Comparison of ENCODE assay signal across 22 cellular contexts in the genomic region with DNA sequence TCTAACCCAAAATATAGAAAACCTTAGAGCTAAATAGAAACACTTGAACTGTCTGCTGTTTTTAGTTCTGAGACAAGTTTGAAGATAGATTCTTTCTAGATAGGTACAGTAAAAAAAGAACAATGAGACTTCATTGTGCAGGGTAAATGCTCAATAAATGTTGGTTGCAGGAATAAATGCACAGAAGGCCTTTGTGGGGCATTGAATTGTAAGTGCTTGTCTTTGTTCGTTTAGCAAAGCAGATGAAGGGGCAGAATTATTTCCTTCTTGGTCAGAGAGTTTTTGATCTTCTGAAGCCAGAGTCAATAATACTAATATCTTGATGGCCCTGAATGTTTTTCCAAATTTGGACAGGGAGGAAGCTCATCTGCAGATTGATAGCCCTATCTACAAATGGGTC.
"Had no signal": no experiment of that assay in that cellular context is flagged by ENCODE, and none has a peak within 500 bp of the region (broad histone marks: within the 10 kb centered on the region; RNA-seq: fewer than 3 reads in every experiment).

No MANE protein-coding gene starts in this region.

- H3K27me3 ChIP-seq: neural progenitor cell, neutrophil, right atrium auricular region, right lobe of liver, testis, thyroid gland, transverse colon, upper lobe of left lung, vagina had no signal

- H3K4me3 ChIP-seq: left lung, lung, neural progenitor cell, right atrium auricular region, right lobe of liver, smooth muscle cell, stomach, testis, thyroid gland, transverse colon, upper lobe of left lung, vagina had no signal

- H3K27ac ChIP-seq: left lung, neural progenitor cell, neutrophil, parathyroid adenoma, right atrium auricular region, right lobe of liver, stomach, testis, thyroid gland, transverse colon, upper lobe of left lung, vagina had no signal

- H3K9me3 ChIP-seq: left lung, neutrophil, right atrium auricular region, right lobe of liver, stomach, testis, thyroid gland, transverse colon, upper lobe of left lung, vagina had no signal

- H3K79me2 ChIP-seq: parathyroid adenoma had no signal

- DNase-seq: hippocampal formation; left colon; left lung; naive thymus-derived CD8-positive, alpha-beta T cell; occipital lobe; right lobe of liver; stimulated activated CD4-positive, alpha-beta T cell treated with anti-CD3 and anti-CD28 coated beads, Interleukin-1b, Interleukin-23, amount 100 ng/mL, for 48 hours; stimulated activated CD4-positive, alpha-beta T cell treated with anti-CD3 and anti-CD28 coated beads, Interleukin-4, amount 100 ng/mL, for 1 hour; stimulated activated naive B cell treated with anti-CD40 and anti-IgM and Interleukin-4, amounts not matched to agents 10 μg/mL and 1 μg/mL and 100 μg/mL, for 72 hours; stimulated activated naive CD8-positive, alpha-beta T cell treated with anti-CD3 and anti-CD28 coated beads, Interleukin-15, Interleukin-2, amounts not matched to agents 100 U/mL and 50 U/mL, for 24 hours; stomach; testis; thyroid gland; transverse colon; upper lobe of left lung had no signal

- H3K36me3 ChIP-seq: left lung, neural progenitor cell, neutrophil, right atrium auricular region, right lobe of liver, stomach, thyroid gland, transverse colon, upper lobe of left lung, vagina had no signal

- H3K4me1 ChIP-seq: left lung, neural progenitor cell, parathyroid adenoma, right atrium auricular region, right lobe of liver, stomach, testis, thyroid gland, transverse colon, upper lobe of left lung, vagina had no signal

- H2AFZ ChIP-seq: neural progenitor cell, parathyroid adenoma had no signal

- H3K4me2 ChIP-seq: neural progenitor cell, smooth muscle cell had no signal
